Comparison of ENCODE assay signal across 12 cellular contexts in the genomic region with DNA sequence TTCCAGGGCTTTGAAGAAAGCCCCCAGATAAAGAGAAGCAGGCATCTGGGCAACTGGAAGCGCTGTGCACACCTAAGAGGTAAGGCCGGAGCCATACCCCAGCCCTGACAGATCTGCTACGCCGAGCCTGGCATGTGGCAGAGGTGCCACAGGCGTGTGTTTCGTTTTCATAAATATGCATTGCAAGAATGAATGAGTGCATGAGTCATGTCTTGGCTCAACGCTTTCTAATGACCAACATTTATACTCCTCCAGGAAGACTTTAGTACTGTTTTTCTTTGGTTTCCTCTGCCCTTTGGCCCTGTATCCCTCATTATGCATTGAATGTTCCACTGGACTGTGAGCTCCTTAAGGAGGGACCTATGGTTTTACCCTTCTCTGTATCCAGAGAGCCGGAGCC. TPM values are rescaled to one million over a fixed set of nuclear protein-coding genes. Genes with fewer than 3 reads are reported as not detected.
A peak's percentile ranks its signal among the peaks of the same experiment; 100 is the strongest.
DNase-seq lines count a peak whose midpoint lies in the region; ATAC-seq and TF ChIP-seq lines count a peak whose summit lies in the region.
"Had no signal": no experiment of that assay in that cellular context is flagged by ENCODE, and none has a peak within 500 bp of the region (broad histone marks: within the 10 kb centered on the region; RNA-seq: fewer than 3 reads in every experiment).

No MANE protein-coding gene starts in this region.

- no peaks in the 10 kb centered on the region for H3K9me3 ChIP-seq in left lung
- H3K9me3 ChIP-seq: tibial nerve had no signal

- in situ Hi-C loops in ACHN (cut with HindIII; ENCODE audit: low pct_ligation_motif_present, low pct_unique_long_range_greater_than_20kb, low sequenced_read_pairs): no loop called here
- in situ Hi-C loops in brain microvascular endothelial cell (cut with HindIII; ENCODE audit: low pct_ligation_motif_present, low sequenced_read_pairs): no loop called here

- ATAC-seq in left lung (peak; percentile 55), HG02571 (IDR thresholded peaks at IDR 0.05; ENCODE audit: unreplicated experiment) (no peak), GM18870 (IDR thresholded peaks at IDR 0.05; ENCODE audit: unreplicated experiment) (no peak)
- ATAC-seq: activated CD8-positive, alpha-beta T cell treated with anti-CD3 and anti-CD28 coated beads for 36 hours had no signal

- H3K36me3 ChIP-seq in brain microvascular endothelial cell (replicated peaks) (no peaks in the 10 kb centered on the region), left lung (no peaks in the 10 kb centered on the region)
- H3K36me3 ChIP-seq: tibial nerve had no signal

- TF ChIP-seq CTCF in brain microvascular endothelial cell (IDR thresholded peaks at IDR 0.05; ENCODE audit: low read depth, low read length, missing control alignments) (no peak), left lung (IDR thresholded peaks at IDR 0.05) (no peak)

- DNase-seq in ACHN (peak; percentile 92), HS-5 (ENCODE audit: low read depth) (peak; percentile 86), brain microvascular endothelial cell (peak; percentile 70), left lung (no peak), HuH-7.5 (ENCODE audit: low spot score) (no peak), NCI-H1417 treated with DMSO at 0.1 percent for 48 hours (lab: John Stamatoyannopoulos, UW) (no peak)
- DNase-seq: activated CD8-positive, alpha-beta T cell treated with anti-CD3 and anti-CD28 coated beads for 36 hours; CD4-positive, CD25-positive, alpha-beta regulatory T cell; islet precursor cell had no signal

- intact Hi-C loops in left lung (cut with DNase I): no loop called here

- H3K4me3 ChIP-seq in brain microvascular endothelial cell (ENCODE audit: low read depth, low read length): no peak overlapping the region
- H3K4me3 ChIP-seq in left lung: no peak overlapping the region
- H3K4me3 ChIP-seq: tibial nerve had no signal

- H3K27ac ChIP-seq in brain microvascular endothelial cell: no peak overlapping the region
- peak overlapping the region in 1 of 2 donors; percentile 39 for H3K27ac ChIP-seq in left lung
- H3K27ac ChIP-seq: tibial nerve had no signal

- H3K4me1 ChIP-seq in left lung: peaks cover 4 to 7% of the 10 kb centered on the region in 2 donors

- peaks cover 2% of the 10 kb centered on the region for H3K27me3 ChIP-seq in brain microvascular endothelial cell (replicated peaks)
- H3K27me3 ChIP-seq in left lung: no peaks in the 10 kb centered on the region
- H3K27me3 ChIP-seq: tibial nerve had no signal

RNA-seq across cellular contexts. Expression of a gene that starts 38.7 kb away (rescaled TPM):
- 1 to 10 TPM; 1.9 to 3.2 TPM for total RNA-seq in left lung
- total RNA-seq: CD4-positive, CD25-positive, alpha-beta regulatory T cell had no signal

Comparison
In these comparisons a context has a peak if more than half of its experiments do, and no peak if none do; other contexts are left out.
1. DNase-seq: peak in ACHN (single experiment), HS-5 (single experiment) and brain microvascular endothelial cell (single experiment); none in left lung (0 of 2), HuH-7.5 (single experiment) and NCI-H1417 treated with DMSO at 0.1 percent for 48 hours (single experiment).